In genomic region chr17:83084214-83084613, GRCh38 we compare ENCODE assay signal across 1 cellular context.
TF ChIP-seq lines count a peak whose summit lies in the region.

No MANE protein-coding gene starts in this region.

TF ChIP-seq in WTC11, 78 proteins besides CTCF, POLR2A, EP300 and RAD21 (continued from another document):
- TF ChIP-seq ZNF512 (CRISPR knock-in tag; IDR thresholded peaks at IDR 0.05; ENCODE audit: borderline replicate concordance) (no peak), OVOL2 (CRISPR knock-in tag; IDR thresholded peaks at IDR 0.05; ENCODE audit: borderline replicate concordance) (no peak)
